ENCODE assay signal across 1 cellular context in the genomic region with DNA sequence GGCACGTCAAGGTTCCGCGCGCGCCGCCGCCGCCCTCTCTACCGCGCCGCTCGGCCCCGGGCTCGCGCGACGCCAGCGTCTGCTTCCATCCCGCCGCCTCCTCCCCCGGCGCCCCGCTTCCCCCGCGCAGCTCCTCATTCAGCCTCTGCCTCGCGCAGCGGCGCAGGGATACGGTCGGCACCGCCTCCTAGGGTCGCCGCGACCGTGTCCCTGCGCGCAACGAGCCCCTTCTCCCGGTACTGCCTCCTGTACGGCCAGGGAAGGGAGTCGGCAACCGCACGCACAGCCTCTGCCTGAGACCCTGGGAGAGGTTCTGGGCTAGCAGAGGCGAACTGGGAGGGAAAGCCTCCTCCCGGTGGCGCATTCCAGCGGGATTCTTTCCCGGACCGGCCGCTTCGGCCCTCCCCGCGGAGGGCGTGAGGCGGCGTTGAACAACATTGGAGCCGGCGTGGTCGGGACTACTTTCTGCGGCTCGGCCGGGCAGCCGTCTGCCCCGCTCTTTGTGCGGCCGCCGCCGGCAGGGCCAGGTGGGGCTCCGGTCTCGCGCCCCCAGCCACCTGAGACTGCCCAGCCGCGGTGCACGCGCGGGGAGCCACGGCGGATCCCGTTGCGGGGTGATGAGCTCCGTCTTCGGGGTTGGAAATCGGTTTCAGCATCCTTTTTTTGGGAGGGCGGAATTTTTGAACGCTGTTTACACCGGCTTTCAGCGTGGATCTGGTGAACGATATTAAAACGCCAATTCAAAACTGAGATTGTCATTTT.
TF ChIP-seq lines count a peak whose summit lies in the region.

TSS of gene LRP6 (minus strand) at position 172 of the 762 bp plus-strand sequence. CDS start 309 bp downstream, outside the sequence.

TF ChIP-seq in HepG2, 621 proteins besides CTCF, POLR2A, EP300 and RAD21 (continued from another document and continues in another):
- TF ChIP-seq EEA1 (CRISPR knock-in tag; IDR thresholded peaks at IDR 0.05; ENCODE audit: borderline replicate concordance) (peak; percentile 99; the same call in 1 of the 2 replicates), PAF1 (CRISPR knock-in tag; IDR thresholded peaks at IDR 0.05) (no peak), ZNF3 (CRISPR knock-in tag; IDR thresholded peaks at IDR 0.05) (no peak), ZKSCAN5 (CRISPR knock-in tag; IDR thresholded peaks at IDR 0.05) (no peak), KDM4B (CRISPR knock-in tag; IDR thresholded peaks at IDR 0.05) (no peak; the same call in none of the 2 replicates), CAMTA2 (CRISPR knock-in tag; IDR thresholded peaks at IDR 0.05; ENCODE audit: borderline replicate concordance) (peak; percentile 80; the same call in 1 of the 2 replicates), NFIC (IDR thresholded peaks at IDR 0.05; ENCODE audit: low read length) (peak; percentile 64; the same call in 1 of the 2 replicates), ZNF776 (CRISPR knock-in tag; IDR thresholded peaks at IDR 0.05) (peak; percentile 99), MED13 (CRISPR knock-in tag; IDR thresholded peaks at IDR 0.05) (peak; percentile 63; the same call in 1 of the 2 replicates), SMARCC2 (IDR thresholded peaks at IDR 0.05) (no peak), ZNF264 (CRISPR knock-in tag; IDR thresholded peaks at IDR 0.05) (peak; percentile 56), ARID5B (CRISPR knock-in tag; IDR thresholded peaks at IDR 0.05) (peak; percentile 78), ZNF256 (CRISPR knock-in tag; conservative IDR thresholded peaks at IDR 0.05) (peak; percentile 78), JUND (CRISPR knock-in tag; IDR thresholded peaks at IDR 0.05) (peak; percentile 40; the same call in 1 of the 2 replicates), SRF (IDR thresholded peaks at IDR 0.05; ENCODE audit: low read depth, low read length) (no peak), GTF2F1 (IDR thresholded peaks at IDR 0.05; ENCODE audit: low read length) (peak; percentile 89; the same call in 1 of the 2 replicates), ZNF781 (CRISPR knock-in tag; IDR thresholded peaks at IDR 0.05; ENCODE audit: borderline replicate concordance, not compliant biosample characterization) (peak; percentile 96), KDM2A (CRISPR knock-in tag; IDR thresholded peaks at IDR 0.05; ENCODE audit: borderline replicate concordance, low read depth) (peak; percentile 97), KAT8 (CRISPR knock-in tag; IDR thresholded peaks at IDR 0.05) (peak; percentile 82), KAT2B (IDR thresholded peaks at IDR 0.05; ENCODE audit: borderline replicate concordance, low read depth, low read length) (no peak), NFE2L1 (CRISPR knock-in tag; IDR thresholded peaks at IDR 0.05; ENCODE audit: borderline replicate concordance) (peak; percentile 92; the same call in 1 of the 2 replicates), HDAC2 (CRISPR knock-in tag; IDR thresholded peaks at IDR 0.05) (peak; percentile 52; the same call in 1 of the 2 replicates), ZNF616 (CRISPR knock-in tag; IDR thresholded peaks at IDR 0.05; ENCODE audit: low read depth) (peak; percentile 85; the same call in 1 of the 2 replicates), AHDC1 (CRISPR knock-in tag; IDR thresholded peaks at IDR 0.05; ENCODE audit: borderline replicate concordance) (peak; percentile 63), PCBP2 (optimal IDR thresholded peaks at IDR 0.05; ENCODE audit: low read depth, low read length, poor library complexity, severe bottlenecking) (no peak), ZNF850 (CRISPR knock-in tag; conservative IDR thresholded peaks at IDR 0.05) (no peak), ZNF24 (IDR thresholded peaks at IDR 0.05) (no peak), SETDB1 (CRISPR knock-in tag; IDR thresholded peaks at IDR 0.05; ENCODE audit: borderline replicate concordance) (0 out of 2 replicates have a peak, but pooled peaks have one; percentile 38), RBM22 (optimal IDR thresholded peaks at IDR 0.05; ENCODE audit: low read length) (no peak), ZFP36 (IDR thresholded peaks at IDR 0.05; ENCODE audit: borderline replicate concordance, low read depth, low read length, partially characterized antibody) (no peak), ZMYM3 (CRISPR knock-in tag; IDR thresholded peaks at IDR 0.05) (peak; percentile 81), CENPX (CRISPR knock-in tag; IDR thresholded peaks at IDR 0.05) (peak; percentile 77; the same call in 1 of the 2 replicates), U2AF1 (optimal IDR thresholded peaks at IDR 0.05; ENCODE audit: low read depth, low read length) (no peak), RFX1 (IDR thresholded peaks at IDR 0.05) (no peak), ZNF558 (CRISPR knock-in tag; IDR thresholded peaks at IDR 0.05; ENCODE audit: borderline replicate concordance) (peak; percentile 98; the same call in 1 of the 2 replicates), MYC (CRISPR knock-in tag; IDR thresholded peaks at IDR 0.05; ENCODE audit: borderline replicate concordance) (peak; percentile 81; the same call in 1 of the 2 replicates), ZGPAT (CRISPR knock-in tag; IDR thresholded peaks at IDR 0.05) (peak; percentile 99)
- TF ChIP-seq, protein P1, sequence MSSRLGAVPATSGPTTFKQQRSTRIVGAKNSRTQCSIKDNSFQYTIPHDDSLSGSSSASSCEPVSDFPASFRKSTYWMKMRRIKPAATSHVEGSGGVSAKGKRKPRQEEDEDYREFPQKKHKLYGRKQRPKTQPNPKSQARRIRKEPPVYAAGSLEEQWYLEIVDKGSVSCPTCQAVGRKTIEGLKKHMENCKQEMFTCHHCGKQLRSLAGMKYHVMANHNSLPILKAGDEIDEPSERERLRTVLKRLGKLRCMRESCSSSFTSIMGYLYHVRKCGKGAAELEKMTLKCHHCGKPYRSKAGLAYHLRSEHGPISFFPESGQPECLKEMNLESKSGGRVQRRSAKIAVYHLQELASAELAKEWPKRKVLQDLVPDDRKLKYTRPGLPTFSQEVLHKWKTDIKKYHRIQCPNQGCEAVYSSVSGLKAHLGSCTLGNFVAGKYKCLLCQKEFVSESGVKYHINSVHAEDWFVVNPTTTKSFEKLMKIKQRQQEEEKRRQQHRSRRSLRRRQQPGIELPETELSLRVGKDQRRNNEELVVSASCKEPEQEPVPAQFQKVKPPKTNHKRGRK (CRISPR knock-in tag; IDR thresholded peaks at IDR 0.05) = peak; percentile 85
- TF ChIP-seq, protein P2, sequence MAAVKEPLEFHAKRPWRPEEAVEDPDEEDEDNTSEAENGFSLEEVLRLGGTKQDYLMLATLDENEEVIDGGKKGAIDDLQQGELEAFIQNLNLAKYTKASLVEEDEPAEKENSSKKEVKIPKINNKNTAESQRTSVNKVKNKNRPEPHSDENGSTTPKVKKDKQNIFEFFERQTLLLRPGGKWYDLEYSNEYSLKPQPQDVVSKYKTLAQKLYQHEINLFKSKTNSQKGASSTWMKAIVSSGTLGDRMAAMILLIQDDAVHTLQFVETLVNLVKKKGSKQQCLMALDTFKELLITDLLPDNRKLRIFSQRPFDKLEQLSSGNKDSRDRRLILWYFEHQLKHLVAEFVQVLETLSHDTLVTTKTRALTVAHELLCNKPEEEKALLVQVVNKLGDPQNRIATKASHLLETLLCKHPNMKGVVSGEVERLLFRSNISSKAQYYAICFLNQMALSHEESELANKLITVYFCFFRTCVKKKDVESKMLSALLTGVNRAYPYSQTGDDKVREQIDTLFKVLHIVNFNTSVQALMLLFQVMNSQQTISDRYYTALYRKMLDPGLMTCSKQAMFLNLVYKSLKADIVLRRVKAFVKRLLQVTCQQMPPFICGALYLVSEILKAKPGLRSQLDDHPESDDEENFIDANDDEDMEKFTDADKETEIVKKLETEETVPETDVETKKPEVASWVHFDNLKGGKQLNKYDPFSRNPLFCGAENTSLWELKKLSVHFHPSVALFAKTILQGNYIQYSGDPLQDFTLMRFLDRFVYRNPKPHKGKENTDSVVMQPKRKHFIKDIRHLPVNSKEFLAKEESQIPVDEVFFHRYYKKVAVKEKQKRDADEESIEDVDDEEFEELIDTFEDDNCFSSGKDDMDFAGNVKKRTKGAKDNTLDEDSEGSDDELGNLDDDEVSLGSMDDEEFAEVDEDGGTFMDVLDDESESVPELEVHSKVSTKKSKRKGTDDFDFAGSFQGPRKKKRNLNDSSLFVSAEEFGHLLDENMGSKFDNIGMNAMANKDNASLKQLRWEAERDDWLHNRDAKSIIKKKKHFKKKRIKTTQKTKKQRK (IDR thresholded peaks at IDR 0.05; ENCODE audit: low read length) = no peak
- TF ChIP-seq, protein P3, sequence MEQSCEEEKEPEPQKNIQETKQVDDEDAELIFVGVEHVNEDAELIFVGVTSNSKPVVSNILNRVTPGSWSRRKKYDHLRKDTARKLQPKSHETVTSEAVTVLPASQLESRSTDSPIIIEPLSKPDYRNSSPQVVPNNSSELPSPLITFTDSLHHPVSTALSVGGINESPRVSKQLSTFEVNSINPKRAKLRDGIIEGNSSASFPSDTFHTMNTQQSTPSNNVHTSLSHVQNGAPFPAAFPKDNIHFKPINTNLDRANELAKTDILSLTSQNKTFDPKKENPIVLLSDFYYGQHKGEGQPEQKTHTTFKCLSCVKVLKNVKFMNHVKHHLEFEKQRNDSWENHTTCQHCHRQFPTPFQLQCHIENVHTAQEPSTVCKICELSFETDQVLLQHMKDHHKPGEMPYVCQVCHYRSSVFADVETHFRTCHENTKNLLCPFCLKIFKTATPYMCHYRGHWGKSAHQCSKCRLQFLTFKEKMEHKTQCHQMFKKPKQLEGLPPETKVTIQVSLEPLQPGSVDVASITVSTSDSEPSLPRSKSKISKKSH (CRISPR knock-in tag; IDR thresholded peaks at IDR 0.05; ENCODE audit: borderline replicate concordance) = peak; percentile 93; the same call in 1 of the 2 replicates
